Comparison of ENCODE assay signal across 12 cellular contexts in the genomic region with DNA sequence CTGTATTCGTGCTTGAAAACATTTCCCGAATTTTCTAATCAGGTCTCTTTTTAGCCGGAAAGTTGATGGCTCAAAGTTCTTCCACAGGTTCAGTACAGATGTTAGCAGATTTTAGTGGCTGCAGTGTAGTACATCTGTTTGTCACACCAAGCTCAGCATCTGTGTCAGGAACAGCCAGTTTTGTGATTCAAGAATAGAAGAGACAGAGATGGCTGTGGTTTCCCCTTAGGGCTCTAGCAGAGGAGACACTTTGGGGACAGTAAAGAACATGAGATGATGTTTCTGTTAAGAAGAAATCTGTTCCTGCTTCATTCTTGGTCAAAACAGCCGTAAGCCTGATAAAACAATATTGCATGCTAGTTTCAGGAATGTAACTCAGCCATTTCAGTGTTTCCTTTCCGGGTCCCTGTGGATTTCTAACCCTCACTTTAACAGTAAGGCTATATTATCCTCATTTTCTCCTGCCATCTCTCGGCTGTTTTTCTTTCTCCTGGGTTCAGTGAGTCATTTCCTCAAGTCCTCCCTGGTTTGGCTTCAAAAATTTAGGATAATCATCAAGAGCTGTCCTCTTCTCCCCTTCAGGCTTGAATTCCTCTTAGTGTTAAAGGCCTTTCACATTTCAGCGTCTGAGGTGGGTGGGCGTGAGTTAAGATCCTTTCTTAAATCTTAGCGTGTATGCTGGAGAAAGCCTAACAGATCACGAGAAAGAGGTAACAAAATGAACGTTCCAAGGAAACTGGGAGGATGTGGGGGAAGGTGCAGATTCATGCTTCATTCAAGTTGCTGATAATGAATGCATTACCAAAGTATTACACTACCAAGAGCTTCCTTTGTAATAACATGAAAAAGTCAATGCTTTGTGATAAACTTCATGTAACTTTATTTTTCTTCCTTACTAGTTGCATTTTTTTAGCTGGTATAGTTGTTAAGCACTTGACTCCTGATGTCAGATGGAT. TPM values are rescaled to one million over a fixed set of nuclear protein-coding genes. Genes with fewer than 3 reads are reported as not detected.
A peak's percentile ranks its signal among the peaks of the same experiment; 100 is the strongest.
DNase-seq lines count a peak whose midpoint lies in the region; ATAC-seq and TF ChIP-seq lines count a peak whose summit lies in the region.
"Had no signal": no experiment of that assay in that cellular context is flagged by ENCODE, and none has a peak within 500 bp of the region (broad histone marks: within the 10 kb centered on the region; RNA-seq: fewer than 3 reads in every experiment).

No MANE protein-coding gene starts in this region.

- intact Hi-C loops in A673 (cut with micrococcal nuclease; ENCODE audit: unreplicated experiment) = no loop called here
- intact Hi-C loops in esophagus muscularis mucosa (cut with DNase I) = no loop called here
- intact Hi-C loops in mucosa of descending colon (cut with DNase I, micrococcal nuclease) = no loop called here

- POLR2A ChIA-PET in A673 (lab: Charles Lee; ENCODE audit: low non-redundant PET) = no interaction called here

- H3K4me1 Mint-ChIP-seq in nephron = peaks cover 20% of the 10 kb centered on the region

- no peak for ATAC-seq in GM21515 (IDR thresholded peaks at IDR 0.05; ENCODE audit: unreplicated experiment)
- no peak for ATAC-seq in mucosa of descending colon
- ATAC-seq: Panc1 had no signal

- H3K9me3 ChIP-seq in A673 (ENCODE audit: low read depth, low read length, poor library complexity, severe bottlenecking) = no peaks in the 10 kb centered on the region
- no peaks in the 10 kb centered on the region for H3K9me3 ChIP-seq in OCI-LY3 (ENCODE audit: insufficient read depth, low read length)
- H3K9me3 ChIP-seq in esophagus muscularis mucosa = no peaks in the 10 kb centered on the region
- H3K9me3 ChIP-seq in mucosa of descending colon = no peaks in the 10 kb centered on the region

- TF ChIP-seq CTCF in A673 (conservative IDR thresholded peaks at IDR 0.05; ENCODE audit: low read depth, low read length) (no peak), OCI-LY3 (IDR thresholded peaks at IDR 0.05; ENCODE audit: low read depth, low read length) (no peak), esophagus muscularis mucosa (IDR thresholded peaks at IDR 0.05) (no peak), nephron (IDR thresholded peaks at IDR 0.05; ENCODE audit: unreplicated experiment in 3 of 3) (no peak), mucosa of descending colon (IDR thresholded peaks at IDR 0.05) (no peak)

- TF ChIP-seq POLR2A in esophagus muscularis mucosa (IDR thresholded peaks at IDR 0.05; ENCODE audit: low read depth) = no peak

- peak overlapping the region; percentile 20; the same call in 1 of the 2 replicates for H3K4me2 ChIP-seq in OCI-LY3 (ENCODE audit: low read length)

- no peak overlapping the region for H3K4me3 ChIP-seq in A673 (ENCODE audit: low read depth, low read length, poor library complexity, severe bottlenecking)
- no peak overlapping the region for H3K4me3 ChIP-seq in OCI-LY3 (ENCODE audit: low read length)
- H3K4me3 ChIP-seq in esophagus muscularis mucosa = peak overlapping the region in 1 of 4 donors; percentile 12
- no peak overlapping the region for H3K4me3 ChIP-seq in mucosa of descending colon

- TF ChIP-seq EP300 in esophagus muscularis mucosa (IDR thresholded peaks at IDR 0.05) = no peak

- no peaks in the 10 kb centered on the region for H3K36me3 Mint-ChIP-seq in nephron (ENCODE audit: low read depth)

- H3K27me3 ChIP-seq in A673 (replicated peaks; ENCODE audit: insufficient read depth, low read depth, low read length, poor library complexity) (no peaks in the 10 kb centered on the region), OCI-LY3 (ENCODE audit: low read depth, low read length) (peaks cover 7% of the 10 kb centered on the region; the same call in 1 of the 2 replicates), esophagus muscularis mucosa (no peaks in the 10 kb centered on the region)

- H3K9ac ChIP-seq in OCI-LY3 (ENCODE audit: low read length) = no peak overlapping the region

- no TSS peak for BruUV-seq in A673 (replicated peaks; lab: Mats Ljungman, UMichigan)

- H3K27ac ChIP-seq in A673 (ENCODE audit: low read depth, low read length, poor library complexity, severe bottlenecking) (no peak overlapping the region), OCI-LY3 (ENCODE audit: low read length) (no peak overlapping the region), esophagus muscularis mucosa (replicated peaks in 1 of 4) (peak overlapping the region; percentile 3 to 13 (median 12))

- peak; percentile 75 for DNase-seq in A673 (ENCODE audit: low spot score)
- DNase-seq in esophagus muscularis mucosa (ENCODE audit: extremely low spot score) = no peak
- DNase-seq in mesenteric fat pad (ENCODE audit: low spot score) = no peak
- DNase-seq in NCI-H146 (lab: John Stamatoyannopoulos, UW) = no peak
- no peak for DNase-seq in mucosa of descending colon
- DNase-seq: activated CD4-positive, alpha-beta T cell treated with anti-CD3 and anti-CD28 coated beads, Interleukin-2, amount 50 U/mL, for 4 hours; AML-193; NCI-H1417 had no signal

- no peaks in the 10 kb centered on the region for H4K20me1 ChIP-seq in OCI-LY3 (ENCODE audit: insufficient read depth, low read length)

- peak overlapping the region in 1 of 3 experiments; percentile 12 for H3K4me3 Mint-ChIP-seq in nephron

- no peaks in the 10 kb centered on the region for H3K9me3 Mint-ChIP-seq in nephron

- H3K36me3 ChIP-seq in A673 (ENCODE audit: insufficient read depth, low read length, poor library complexity, severe bottlenecking) = no peaks in the 10 kb centered on the region
- H3K36me3 ChIP-seq in OCI-LY3 (replicated peaks; ENCODE audit: low read depth, low read length) = no peaks in the 10 kb centered on the region
- no peaks in the 10 kb centered on the region for H3K36me3 ChIP-seq in esophagus muscularis mucosa
- H3K36me3 ChIP-seq in mucosa of descending colon (ENCODE audit: low read depth) = no peaks in the 10 kb centered on the region

- H2AFZ ChIP-seq in OCI-LY3 (ENCODE audit: low read depth, low read length) = no peak overlapping the region

- peak overlapping the region; percentile 85 to 86 (median 86) for H3K27ac Mint-ChIP-seq in nephron

- CTCF ChIA-PET in A673 (lab: Charles Lee) = no interaction called here

- no peaks in the 10 kb centered on the region for H3K79me2 ChIP-seq in OCI-LY3 (ENCODE audit: low read length)

- H3K4me1 ChIP-seq in A673 (ENCODE audit: insufficient read depth, low read length, poor library complexity, severe bottlenecking) = no peaks in the 10 kb centered on the region
- no peaks in the 10 kb centered on the region for H3K4me1 ChIP-seq in OCI-LY3 (ENCODE audit: low read length)
- H3K4me1 ChIP-seq in esophagus muscularis mucosa = peaks cover 0 to 9% (median 3%) of the 10 kb centered on the region in 4 donors
- no peaks in the 10 kb centered on the region for H3K4me1 ChIP-seq in mucosa of descending colon (ENCODE audit: low read depth)

- no peaks in the 10 kb centered on the region for H3K27me3 Mint-ChIP-seq in nephron (ENCODE audit: low read depth)

- 64% methylated on average over 11 of the region's 11 CpGs for WGBS in esophagus muscularis mucosa

RNA-seq across cellular contexts. Expression of gene BICC1, which starts 37.1 kb away (rescaled TPM):
- 1.6 and 2.2 TPM in 2 replicates for total RNA-seq in A673 (2021)
- total RNA-seq in esophagus muscularis mucosa = 10 to 100 TPM; 19.1 to 24.9 (median 20.5) TPM
- total RNA-seq in mesenteric fat pad = 17.0 TPM
- total RNA-seq in mucosa of descending colon = 1 to 10 TPM; 1.1 to 5.9 (median 3.5) TPM

Comparison
In these comparisons a context has a peak if more than half of its experiments do, and no peak if none do; other contexts are left out.
1. H3K27ac ChIP-seq: peak in esophagus muscularis mucosa (4 of 4); none in A673 (single experiment) and OCI-LY3 (single experiment).